ENCODE assay signal across 11 cellular contexts in the genomic region with DNA sequence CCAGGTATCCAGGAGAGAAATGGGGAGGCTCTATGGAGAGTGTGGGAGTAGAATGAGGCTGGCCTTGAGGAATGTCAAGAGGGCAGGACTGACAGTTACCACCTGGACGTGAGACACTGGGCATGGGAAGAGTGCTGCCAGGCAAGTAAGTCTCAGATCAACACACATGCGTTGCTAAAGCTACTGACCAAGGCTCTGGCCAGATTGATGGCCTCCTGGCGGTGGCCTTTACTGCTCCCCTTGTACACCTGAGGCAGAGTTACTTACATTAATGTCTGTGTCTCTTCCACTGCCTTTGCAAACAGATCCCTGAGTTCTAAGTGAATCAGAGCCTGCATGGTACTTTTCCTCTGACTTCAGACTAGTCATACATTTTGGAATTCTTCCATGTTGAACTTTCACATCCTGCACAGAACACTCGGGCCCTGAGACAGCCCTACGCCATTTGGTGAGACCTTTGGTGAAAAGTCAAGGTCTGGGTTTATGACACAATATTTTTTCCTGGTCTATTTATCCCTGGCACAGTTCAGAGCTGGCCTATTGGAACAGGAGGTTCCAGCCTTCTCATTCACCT.
A peak's percentile ranks its signal among the peaks of the same experiment; 100 is the strongest.
DNase-seq lines count a peak whose midpoint lies in the region; ATAC-seq and TF ChIP-seq lines count a peak whose summit lies in the region.
"Had no signal": no experiment of that assay in that cellular context is flagged by ENCODE, and none has a peak within 500 bp of the region (broad histone marks: within the 10 kb centered on the region; RNA-seq: fewer than 3 reads in every experiment).

No MANE protein-coding gene starts in this region.

- H3K27me3 ChIP-seq in A673 (replicated peaks; ENCODE audit: insufficient read depth, low read depth, low read length, poor library complexity) (no peaks in the 10 kb centered on the region), MG63 (no peaks in the 10 kb centered on the region), right lobe of liver (no peaks in the 10 kb centered on the region)
- H3K27me3 ChIP-seq: BLaER1 had no signal

- WGBS in right lobe of liver (ENCODE audit: insufficient coverage, low coverage, low lambda C conversion rate, missing lambda C conversion rate), result 45% methylated on average over 4 of the region's 5 CpGs

- no peaks in the 10 kb centered on the region for H3K9me3 Mint-ChIP-seq in activated naive CD8-positive, alpha-beta T cell treated with anti-CD3 and anti-CD28 coated beads, Interleukin-2, amount 50 U/mL, for 24 hours
- H3K9me3 Mint-ChIP-seq in naive thymus-derived CD8-positive, alpha-beta T cell, result no peaks in the 10 kb centered on the region
- H3K9me3 Mint-ChIP-seq: dendritic cell treated with granulocyte-macrophage colony-stimulating factor and Interleukin-4, amounts not matched to agents 40 ng/mL and 50 ng/mL, for 4 days had no signal

- intact Hi-C loops in A673 (cut with micrococcal nuclease; ENCODE audit: unreplicated experiment), result loop anchor here (10.0 kb wide), 1 partner anchor 483 kb away; no protein-coding TSS in a partner anchor
- intact Hi-C loops in right lobe of liver (cut with DNase I), result no loop called here

- DNase-seq in A673 (ENCODE audit: low spot score) (peak; percentile 17), MG63 (peak; percentile 92), dedifferentiated amniotic fluid mesenchymal stem cell (ENCODE audit: extremely low spot score) (peak; percentile 70), right lobe of liver (no peak), NCI-H1417 (lab: John Stamatoyannopoulos, UW) (no peak)
- no peak for DNase-seq in activated naive CD8-positive, alpha-beta T cell treated with anti-CD3 and anti-CD28 coated beads, Interleukin-2, amount 50 U/mL, for 24 hours
- DNase-seq in naive thymus-derived CD8-positive, alpha-beta T cell, result no peak
- DNase-seq: stimulated activated CD4-positive, alpha-beta T cell treated with anti-CD3 and anti-CD28 coated beads, Interleukin-4, amount 100 ng/mL, for 1 hour had no signal

- H3K9me3 ChIP-seq in A673 (ENCODE audit: low read depth, low read length, poor library complexity, severe bottlenecking) (no peaks in the 10 kb centered on the region), MG63 (no peaks in the 10 kb centered on the region), right lobe of liver (no peaks in the 10 kb centered on the region)
- H3K9me3 ChIP-seq: BLaER1 had no signal

- no TSS peak for BruUV-seq in A673 (replicated peaks; lab: Mats Ljungman, UMichigan)

- peaks cover 25% of the 10 kb centered on the region for H3K4me1 Mint-ChIP-seq in activated naive CD8-positive, alpha-beta T cell treated with anti-CD3 and anti-CD28 coated beads, Interleukin-2, amount 50 U/mL, for 24 hours
- H3K4me1 Mint-ChIP-seq in naive thymus-derived CD8-positive, alpha-beta T cell, result peaks cover 12 to 44% (median 19%) of the 10 kb centered on the region in 4 donors

- H3K36me3 Mint-ChIP-seq in activated naive CD8-positive, alpha-beta T cell treated with anti-CD3 and anti-CD28 coated beads, Interleukin-2, amount 50 U/mL, for 24 hours (ENCODE audit: low read depth), result no peaks in the 10 kb centered on the region
- H3K36me3 Mint-ChIP-seq in naive thymus-derived CD8-positive, alpha-beta T cell, result no peaks in the 10 kb centered on the region

- no peak overlapping the region for H3K27ac Mint-ChIP-seq in activated naive CD8-positive, alpha-beta T cell treated with anti-CD3 and anti-CD28 coated beads, Interleukin-2, amount 50 U/mL, for 24 hours
- peak overlapping the region in 1 of 10 donors; percentile 63 for H3K27ac Mint-ChIP-seq in naive thymus-derived CD8-positive, alpha-beta T cell
- H3K27ac Mint-ChIP-seq: dendritic cell treated with granulocyte-macrophage colony-stimulating factor and Interleukin-4, amounts not matched to agents 40 ng/mL and 50 ng/mL, for 4 days had no signal

- H3K4me3 ChIP-seq in A673 (ENCODE audit: low read depth, low read length, poor library complexity, severe bottlenecking), result no peak overlapping the region
- H3K4me3 ChIP-seq in MG63, result no peak overlapping the region
- no peak overlapping the region for H3K4me3 ChIP-seq in right lobe of liver
- H3K4me3 ChIP-seq: BLaER1 had no signal

- H3K36me3 ChIP-seq in A673 (ENCODE audit: insufficient read depth, low read length, poor library complexity, severe bottlenecking) (no peaks in the 10 kb centered on the region), MG63 (no peaks in the 10 kb centered on the region), right lobe of liver (no peaks in the 10 kb centered on the region)
- H3K36me3 ChIP-seq: BLaER1 had no signal

- H3K4me1 ChIP-seq in A673 (ENCODE audit: insufficient read depth, low read length, poor library complexity, severe bottlenecking) (peaks cover 24% of the 10 kb centered on the region), right lobe of liver (no peaks in the 10 kb centered on the region)

- POLR2A ChIA-PET in A673 (lab: Charles Lee; ENCODE audit: low non-redundant PET), result no interaction called here
- POLR2A ChIA-PET in naive thymus-derived CD8-positive, alpha-beta T cell (lab: Charles Lee), result no interaction called here

- ATAC-seq in right lobe of liver (peak in 3 of 4 donors; percentile 13 to 67 (median 53)), HG02981 (IDR thresholded peaks at IDR 0.05; ENCODE audit: unreplicated experiment) (no peak)
- no peak for ATAC-seq in activated naive CD8-positive, alpha-beta T cell treated with anti-CD3 and anti-CD28 coated beads, Interleukin-2, amount 50 U/mL, for 24 hours
- ATAC-seq in naive thymus-derived CD8-positive, alpha-beta T cell, result no peak

- CTCF ChIA-PET in A673 (lab: Charles Lee), result interaction anchor here (0.9 kb wide), 1 partner anchor 398 kb away, joined by 3 read pairs; a partner anchor contains a TSS

- no peak overlapping the region for H3K27ac ChIP-seq in A673 (ENCODE audit: low read depth, low read length, poor library complexity, severe bottlenecking)
- no peak overlapping the region for H3K27ac ChIP-seq in right lobe of liver
- H3K27ac ChIP-seq: BLaER1 had no signal

- no peak for TF ChIP-seq POLR2A in right lobe of liver (IDR thresholded peaks at IDR 0.05)

- H3K27me3 Mint-ChIP-seq in activated naive CD8-positive, alpha-beta T cell treated with anti-CD3 and anti-CD28 coated beads, Interleukin-2, amount 50 U/mL, for 24 hours, result no peaks in the 10 kb centered on the region
- no peaks in the 10 kb centered on the region for H3K27me3 Mint-ChIP-seq in naive thymus-derived CD8-positive, alpha-beta T cell

- TF ChIP-seq CTCF in A673 (conservative IDR thresholded peaks at IDR 0.05; ENCODE audit: low read depth, low read length) (no peak), right lobe of liver (IDR thresholded peaks at IDR 0.05) (no peak)

- H3K4me3 Mint-ChIP-seq in activated naive CD8-positive, alpha-beta T cell treated with anti-CD3 and anti-CD28 coated beads, Interleukin-2, amount 50 U/mL, for 24 hours, result no peak overlapping the region
- no peak overlapping the region for H3K4me3 Mint-ChIP-seq in naive thymus-derived CD8-positive, alpha-beta T cell
- H3K4me3 Mint-ChIP-seq: dendritic cell treated with granulocyte-macrophage colony-stimulating factor and Interleukin-4, amounts not matched to agents 40 ng/mL and 50 ng/mL, for 4 days had no signal

Comparison
In these comparisons a context has a peak if more than half of its experiments do, and no peak if none do; other contexts are left out.
1. DNase-seq: peak in A673 (single experiment), MG63 (single experiment) and dedifferentiated amniotic fluid mesenchymal stem cell (single experiment); none in right lobe of liver (0 of 3), activated naive CD8-positive, alpha-beta T cell treated with anti-CD3 and anti-CD28 coated beads, Interleukin-2, amount 50 U/mL, for 24 hours (single experiment), NCI-H1417 (0 of 3) and naive thymus-derived CD8-positive, alpha-beta T cell (0 of 10).
2. ATAC-seq: peak in right lobe of liver (3 of 4); none in activated naive CD8-positive, alpha-beta T cell treated with anti-CD3 and anti-CD28 coated beads, Interleukin-2, amount 50 U/mL, for 24 hours (single experiment), HG02981 (single experiment) and naive thymus-derived CD8-positive, alpha-beta T cell (0 of 2).